8 cellular contexts compared by ENCODE assay signal in the genomic region with DNA sequence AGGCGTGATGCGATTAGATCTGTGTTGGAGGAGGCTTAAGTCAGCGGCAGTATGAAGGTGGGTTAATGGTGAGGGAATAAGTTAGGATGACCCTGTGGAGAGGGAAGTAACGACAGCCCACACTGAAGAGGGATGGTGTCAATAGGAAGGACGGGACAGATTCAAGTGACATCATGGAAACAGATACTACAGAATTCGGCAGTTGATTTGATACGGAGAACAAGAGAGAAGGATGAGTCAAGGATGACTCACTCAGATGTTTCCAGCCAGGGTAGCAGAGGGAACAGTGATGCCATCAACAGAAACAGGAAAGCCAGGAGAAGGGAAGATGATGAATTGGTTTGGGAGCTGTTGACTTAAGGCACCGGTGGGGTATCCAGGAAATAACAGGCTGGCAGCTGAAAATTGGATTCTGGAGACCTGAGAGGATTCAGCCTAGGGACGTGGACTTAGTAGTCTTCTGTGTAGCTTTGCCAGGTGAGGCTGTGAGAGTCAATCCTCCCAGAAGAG. TPM values are rescaled to one million over a fixed set of nuclear protein-coding genes. Genes with fewer than 3 reads are reported as not detected.
A peak's percentile ranks its signal among the peaks of the same experiment; 100 is the strongest.
DNase-seq lines count a peak whose midpoint lies in the region; ATAC-seq and TF ChIP-seq lines count a peak whose summit lies in the region.
"Had no signal": no experiment of that assay in that cellular context is flagged by ENCODE, and none has a peak within 500 bp of the region (broad histone marks: within the 10 kb centered on the region; RNA-seq: fewer than 3 reads in every experiment).

No MANE protein-coding gene starts in this region.

- no peaks in the 10 kb centered on the region for H3K36me3 ChIP-seq in mesodermal cell (ENCODE audit: control insufficient read depth, insufficient read depth, low read length)

- no peak for TF ChIP-seq CTCF in NB4 (IDR thresholded peaks at IDR 0.05; ENCODE audit: low read depth, low read length)

- DNase-seq in ELF-1 (ENCODE audit: low read depth, low spot score) (peak; percentile 18), NB4 (ENCODE audit: low read depth) (peak; percentile 50), amniotic epithelial cell (ENCODE audit: low read depth) (peak; percentile 82), epidermal melanocyte (ENCODE audit: insufficient read length, low spot score) (no peak)
- DNase-seq: H7 had no signal

- peaks cover 5% of the 10 kb centered on the region for H3K4me1 ChIP-seq in mesodermal cell (ENCODE audit: control insufficient read depth, insufficient read depth, low read length, poor library complexity, severe bottlenecking)

- no peak for TF ChIP-seq POLR2A in NB4 (IDR thresholded peaks at IDR 0.05; ENCODE audit: extremely low read depth, insufficient read length)

- no peaks in the 10 kb centered on the region for H3K9me3 ChIP-seq in mesodermal cell (ENCODE audit: control insufficient read depth, low read length)

- H3K27ac ChIP-seq in mesodermal cell (ENCODE audit: low read depth, low read length, severe bottlenecking) = peak overlapping the region; percentile 75

- 54 to 59% methylated on average over 9 of the region's 9 CpGs for WGBS in mesodermal cell (ENCODE audit: insufficient coverage in 2 of 2), 2 experiments

- ATAC-seq in HG03159 (IDR thresholded peaks at IDR 0.05; ENCODE audit: unreplicated experiment) (no peak), HG02981 (IDR thresholded peaks at IDR 0.05; ENCODE audit: unreplicated experiment) (no peak)

- H3K4me3 ChIP-seq in NB4 (ENCODE audit: low read depth, low read length) = no peak overlapping the region
- H3K4me3 ChIP-seq in mesodermal cell (ENCODE audit: extremely low read depth, insufficient read depth, low read length, poor library complexity, severe bottlenecking) = no peak overlapping the region

RNA-seq across cellular contexts. Expression of gene SHC4, which starts 38.0 kb away (rescaled TPM):
- 1.4 TPM for polyA plus RNA-seq in mesodermal cell (2013, experiment 1 of 2)
- 1.0 TPM for polyA plus RNA-seq in mesodermal cell (2013, experiment 2 of 2)

RNA-seq across cellular contexts. Expression of gene EID1, which starts 47.8 kb away (rescaled TPM):
- polyA plus RNA-seq in mesodermal cell (2013, experiment 1 of 2) = 211 TPM
- 213 TPM for polyA plus RNA-seq in mesodermal cell (2013, experiment 2 of 2)
